ENCODE assay signal across 1 cellular context in the genomic region with DNA sequence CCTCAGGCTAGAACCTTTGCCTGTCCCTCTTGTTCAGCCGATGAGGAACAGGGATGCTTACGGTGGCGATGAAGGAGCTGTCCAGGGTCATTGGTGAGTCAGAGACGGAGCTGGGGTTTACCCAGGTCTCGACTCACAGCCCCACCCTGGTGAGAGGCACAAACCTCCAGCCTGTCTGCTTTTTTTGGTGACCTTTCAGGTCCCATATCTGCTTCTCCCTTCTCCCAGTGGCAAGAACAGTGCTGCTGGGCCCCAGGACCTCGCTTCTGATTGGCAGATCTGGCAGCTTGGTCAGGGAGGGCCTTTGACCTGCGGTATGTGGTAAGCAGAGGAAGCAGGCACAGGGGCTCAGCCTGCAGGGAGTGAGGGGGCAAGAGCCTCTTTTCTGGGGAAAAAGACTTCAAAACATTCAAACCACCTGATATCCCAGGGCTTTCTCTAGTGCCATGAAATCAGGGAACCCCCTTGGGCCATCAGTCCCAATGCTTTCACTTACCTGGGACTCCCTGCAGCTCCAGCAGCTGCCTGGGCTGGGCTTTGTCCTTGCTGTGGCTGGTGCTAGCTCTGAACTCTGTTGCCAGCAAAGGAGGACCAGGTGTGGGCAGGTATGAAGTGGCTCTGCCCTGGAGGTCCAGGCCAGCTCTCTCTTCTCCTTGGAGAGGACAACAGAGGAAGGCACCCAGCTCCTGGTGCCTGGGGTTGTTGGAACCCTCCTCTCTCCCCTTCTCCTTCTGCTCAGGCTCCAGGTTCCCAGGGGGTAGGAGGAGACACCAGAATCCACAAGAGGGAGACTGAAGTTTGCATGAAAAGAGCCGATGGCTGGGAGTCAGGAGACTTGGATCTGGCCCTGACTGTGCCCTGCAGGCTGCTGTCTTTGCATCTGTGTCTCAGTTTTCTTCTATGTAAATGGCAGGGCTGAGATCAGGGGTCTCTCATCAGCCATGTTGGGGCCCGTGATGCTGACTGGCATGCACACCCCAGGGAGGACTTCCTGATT.
A peak's percentile ranks its signal among the peaks of the same experiment; 100 is the strongest.
TF ChIP-seq lines count a peak whose summit lies in the region.

No MANE protein-coding gene starts in this region.

TF ChIP-seq in GM23338, 12 proteins besides CTCF, POLR2A, EP300 and RAD21:
- TF ChIP-seq, protein P1, sequence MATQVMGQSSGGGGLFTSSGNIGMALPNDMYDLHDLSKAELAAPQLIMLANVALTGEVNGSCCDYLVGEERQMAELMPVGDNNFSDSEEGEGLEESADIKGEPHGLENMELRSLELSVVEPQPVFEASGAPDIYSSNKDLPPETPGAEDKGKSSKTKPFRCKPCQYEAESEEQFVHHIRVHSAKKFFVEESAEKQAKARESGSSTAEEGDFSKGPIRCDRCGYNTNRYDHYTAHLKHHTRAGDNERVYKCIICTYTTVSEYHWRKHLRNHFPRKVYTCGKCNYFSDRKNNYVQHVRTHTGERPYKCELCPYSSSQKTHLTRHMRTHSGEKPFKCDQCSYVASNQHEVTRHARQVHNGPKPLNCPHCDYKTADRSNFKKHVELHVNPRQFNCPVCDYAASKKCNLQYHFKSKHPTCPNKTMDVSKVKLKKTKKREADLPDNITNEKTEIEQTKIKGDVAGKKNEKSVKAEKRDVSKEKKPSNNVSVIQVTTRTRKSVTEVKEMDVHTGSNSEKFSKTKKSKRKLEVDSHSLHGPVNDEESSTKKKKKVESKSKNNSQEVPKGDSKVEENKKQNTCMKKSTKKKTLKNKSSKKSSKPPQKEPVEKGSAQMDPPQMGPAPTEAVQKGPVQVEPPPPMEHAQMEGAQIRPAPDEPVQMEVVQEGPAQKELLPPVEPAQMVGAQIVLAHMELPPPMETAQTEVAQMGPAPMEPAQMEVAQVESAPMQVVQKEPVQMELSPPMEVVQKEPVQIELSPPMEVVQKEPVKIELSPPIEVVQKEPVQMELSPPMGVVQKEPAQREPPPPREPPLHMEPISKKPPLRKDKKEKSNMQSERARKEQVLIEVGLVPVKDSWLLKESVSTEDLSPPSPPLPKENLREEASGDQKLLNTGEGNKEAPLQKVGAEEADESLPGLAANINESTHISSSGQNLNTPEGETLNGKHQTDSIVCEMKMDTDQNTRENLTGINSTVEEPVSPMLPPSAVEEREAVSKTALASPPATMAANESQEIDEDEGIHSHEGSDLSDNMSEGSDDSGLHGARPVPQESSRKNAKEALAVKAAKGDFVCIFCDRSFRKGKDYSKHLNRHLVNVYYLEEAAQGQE (IDR thresholded peaks at IDR 0.05; ENCODE audit: unreplicated experiment) = peak; percentile 70
- TF ChIP-seq POLR2AphosphoS5 (IDR thresholded peaks at IDR 0.05; ENCODE audit: low read depth) = no peak
